24 cellular contexts compared by ENCODE assay signal in genomic region chr3:152046280-152046679, GRCh38.
"Had no signal": no experiment of that assay in that cellular context is flagged by ENCODE, and none has a peak within 500 bp of the region (broad histone marks: within the 10 kb centered on the region; RNA-seq: fewer than 3 reads in every experiment).

No MANE protein-coding gene starts in this region.

- H3K4me1 Mint-ChIP-seq: mesothelial cell of epicardium, naive B cell, natural killer cell, neural progenitor cell had no signal

- H3K4me3 ChIP-seq: left ventricle myocardium inferior, lung, neural progenitor cell, right atrium auricular region, right lobe of liver, smooth muscle cell, stomach, testis, thyroid gland, transverse colon, upper lobe of left lung, vagina had no signal

- H3K9me3 ChIP-seq: left ventricle myocardium inferior, neutrophil, right atrium auricular region, right lobe of liver, stomach, testis, thyroid gland, transverse colon, upper lobe of left lung, vagina had no signal

- DNase-seq: islet precursor cell; left ventricle myocardium inferior; mesendoderm; naive B cell; natural killer cell; nephron progenitor cell; occipital lobe; right lobe of liver; stimulated activated CD4-positive, alpha-beta T cell treated with anti-CD3 and anti-CD28 coated beads, Interleukin-2, amount 100 ng/mL, for 24 hours; stimulated activated CD4-positive, alpha-beta T cell treated with anti-CD3 and anti-CD28 coated beads, Interleukin-4, amount 100 ng/mL, for 1 hour; stimulated activated naive CD4-positive, alpha-beta T cell; stomach; testis; thyroid gland; transverse colon; upper lobe of left lung had no signal

- H3K27me3 Mint-ChIP-seq: naive B cell had no signal

- H3K36me3 ChIP-seq: left ventricle myocardium inferior, neural progenitor cell, neutrophil, right atrium auricular region, right lobe of liver, stomach, thyroid gland, transverse colon, upper lobe of left lung, vagina had no signal

- H3K4me1 ChIP-seq: neural progenitor cell, parathyroid adenoma, right atrium auricular region, right lobe of liver, stomach, testis, thyroid gland, upper lobe of left lung, vagina had no signal

- H3K27ac ChIP-seq: neural progenitor cell, neutrophil, parathyroid adenoma, right atrium auricular region, right lobe of liver, stomach, testis, thyroid gland, transverse colon, upper lobe of left lung, vagina had no signal

- H3K4me3 Mint-ChIP-seq: mesothelial cell of epicardium, naive B cell, natural killer cell, nephron progenitor cell, neural progenitor cell had no signal

- H3K27me3 ChIP-seq: neural progenitor cell, neutrophil, right atrium auricular region, right lobe of liver, stomach, testis, thyroid gland, transverse colon, upper lobe of left lung, vagina had no signal

- ATAC-seq: natural killer cell, right lobe of liver had no signal

- H3K9me3 Mint-ChIP-seq: naive B cell, natural killer cell, neural progenitor cell had no signal

- H3K79me2 ChIP-seq: parathyroid adenoma had no signal

- H3K36me3 Mint-ChIP-seq: mesothelial cell of epicardium, naive B cell, natural killer cell, neural progenitor cell had no signal

- H3K4me2 ChIP-seq: neural progenitor cell, smooth muscle cell had no signal

- H3K9ac ChIP-seq: neural progenitor cell, parathyroid adenoma had no signal

- H3K27ac Mint-ChIP-seq: mesothelial cell of epicardium, naive B cell, natural killer cell, nephron progenitor cell, neural progenitor cell had no signal

- H2AFZ ChIP-seq: neural progenitor cell, parathyroid adenoma had no signal
